Comparison of ENCODE assay signal across 8 cellular contexts in genomic region chr14:31934767-31935266, GRCh38.
DNase-seq lines count a peak whose midpoint lies in the region; ATAC-seq and TF ChIP-seq lines count a peak whose summit lies in the region.

No MANE protein-coding gene starts in this region.

- no peak overlapping the region for H3K4me2 ChIP-seq in fibroblast of lung (ENCODE audit: extremely low read depth, insufficient read depth, low read length)
- H3K4me2 ChIP-seq in osteoblast (ENCODE audit: insufficient read depth, low read length) = no peak overlapping the region

- H3K27ac ChIP-seq in HUES64 (ENCODE audit: low read depth, low read length) (peak overlapping the region; percentile 63; the same call in 1 of the 2 replicates), fibroblast of lung (ENCODE audit: insufficient read depth, low read length) (no peak overlapping the region), osteoblast (ENCODE audit: low read depth, low read length) (no peak overlapping the region)

- no peaks in the 10 kb centered on the region for H3K36me3 ChIP-seq in BE2C
- H3K36me3 ChIP-seq in HUES64 (ENCODE audit: insufficient read depth, low read length) = no peaks in the 10 kb centered on the region
- no peaks in the 10 kb centered on the region for H3K36me3 ChIP-seq in fibroblast of lung (ENCODE audit: control insufficient read depth, insufficient read depth, low read length)
- H3K36me3 ChIP-seq in osteoblast (ENCODE audit: insufficient read depth, low read length) = no peaks in the 10 kb centered on the region

- H3K9ac ChIP-seq in HUES64 (ENCODE audit: low read depth, low read length) (no peak overlapping the region), fibroblast of lung (ENCODE audit: insufficient read depth, low read length) (no peak overlapping the region)

- H4K20me1 ChIP-seq in fibroblast of lung (ENCODE audit: control insufficient read depth, extremely low read depth, insufficient read depth, low read length) (no peaks in the 10 kb centered on the region), osteoblast (ENCODE audit: insufficient read depth, low read length) (no peaks in the 10 kb centered on the region)

- no peaks in the 10 kb centered on the region for H3K79me2 ChIP-seq in fibroblast of lung (ENCODE audit: control insufficient read depth, insufficient read depth, low read length)
- H3K79me2 ChIP-seq in osteoblast (ENCODE audit: insufficient read depth, low read length) = no peaks in the 10 kb centered on the region

- ATAC-seq in GM21381 (IDR thresholded peaks at IDR 0.05; ENCODE audit: unreplicated experiment) = no peak
- no peak for ATAC-seq in HG02763 (IDR thresholded peaks at IDR 0.05; ENCODE audit: unreplicated experiment)
- no peak for ATAC-seq in stimulated activated naive CD8-positive, alpha-beta T cell treated with anti-CD3 and anti-CD28 coated beads, Interleukin-15, amount 100 ng/mL, for 72 hours

- TF ChIP-seq CTCF in BE2C (IDR thresholded peaks at IDR 0.05; ENCODE audit: low read depth, low read length) = peak; percentile 78
- peak; percentile 27 to 58 for TF ChIP-seq CTCF in fibroblast of lung (conservative IDR thresholded peaks at IDR 0.05 in 1 of 2, IDR thresholded peaks at IDR 0.05 in 1 of 2; ENCODE audit: low read depth in 1 of 2, low read length in 2 of 2)
- peak; percentile 60 for TF ChIP-seq CTCF in osteoblast (IDR thresholded peaks at IDR 0.05; ENCODE audit: extremely low read depth, low read depth, low read length)

- H3K4me1 ChIP-seq in BE2C (no peaks in the 10 kb centered on the region), HUES64 (ENCODE audit: insufficient read depth, low read length) (peaks cover 32% of the 10 kb centered on the region), fibroblast of lung (ENCODE audit: control insufficient read depth, extremely low read depth, insufficient read depth, low read length) (peaks cover 3% of the 10 kb centered on the region), osteoblast (ENCODE audit: insufficient read depth, low read length) (peaks cover 26% of the 10 kb centered on the region)

- no peaks in the 10 kb centered on the region for H3K9me3 Mint-ChIP-seq in stimulated activated naive CD8-positive, alpha-beta T cell treated with anti-CD3 and anti-CD28 coated beads, Interleukin-15, amount 100 ng/mL, for 72 hours

- H2AFZ ChIP-seq in fibroblast of lung (ENCODE audit: low read length) = no peak overlapping the region
- H2AFZ ChIP-seq in osteoblast (ENCODE audit: low read length) = no peak overlapping the region

- H3K4me3 ChIP-seq in BE2C (ENCODE audit: low read depth, low read length) = no peak overlapping the region
- 0 out of 2 replicates have a peak overlapping the region, but pooled peaks have one; percentile 29 for H3K4me3 ChIP-seq in HUES64 (ENCODE audit: low read length)
- H3K4me3 ChIP-seq in fibroblast of lung (replicated peaks in 1 of 4; ENCODE audit: control extremely low read depth in 1 of 4, insufficient read depth in 1 of 4, low read depth in 3 of 4, low read length in 4 of 4) = no peak overlapping the region
- H3K4me3 ChIP-seq in osteoblast (ENCODE audit: insufficient read depth, low read length) = no peak overlapping the region

- no peaks in the 10 kb centered on the region for H3K27me3 Mint-ChIP-seq in stimulated activated naive CD8-positive, alpha-beta T cell treated with anti-CD3 and anti-CD28 coated beads, Interleukin-15, amount 100 ng/mL, for 72 hours

- no peaks in the 10 kb centered on the region for H3K27me3 ChIP-seq in BE2C
- no peaks in the 10 kb centered on the region for H3K27me3 ChIP-seq in HUES64 (ENCODE audit: insufficient read depth, low read length)
- no peaks in the 10 kb centered on the region for H3K27me3 ChIP-seq in fibroblast of lung (ENCODE audit: control insufficient read depth, insufficient read depth, low read length)
- no peaks in the 10 kb centered on the region for H3K27me3 ChIP-seq in osteoblast (ENCODE audit: insufficient read depth, low read length)

- peak overlapping the region in 1 of 2 donors; percentile 52 for H3K27ac Mint-ChIP-seq in stimulated activated naive CD8-positive, alpha-beta T cell treated with anti-CD3 and anti-CD28 coated beads, Interleukin-15, amount 100 ng/mL, for 72 hours

- DNase-seq in BE2C = peak; percentile 63
- peak; percentile 80 for DNase-seq in OCI-M1 (lab: John Stamatoyannopoulos, UW)
- peak; percentile 63 to 65 for DNase-seq in fibroblast of lung (ENCODE audit: low read depth in 2 of 2)
- DNase-seq in osteoblast (ENCODE audit: insufficient read length, low spot score, missing footprints) = no peak
- no peak for DNase-seq in stimulated activated naive CD8-positive, alpha-beta T cell treated with anti-CD3 and anti-CD28 coated beads, Interleukin-15, amount 100 ng/mL, for 72 hours

- no peaks in the 10 kb centered on the region for H3K9me3 ChIP-seq in BE2C
- no peaks in the 10 kb centered on the region for H3K9me3 ChIP-seq in HUES64 (ENCODE audit: insufficient read depth, low read depth, low read length)
- no peaks in the 10 kb centered on the region for H3K9me3 ChIP-seq in fibroblast of lung (ENCODE audit: control insufficient read depth, insufficient read depth, low read depth, low read length)
- H3K9me3 ChIP-seq in osteoblast (ENCODE audit: low read depth, low read length) = no peaks in the 10 kb centered on the region

- WGBS in HUES64 = 33% methylated on average over 4 of the region's 4 CpGs

- H3K4me1 Mint-ChIP-seq in stimulated activated naive CD8-positive, alpha-beta T cell treated with anti-CD3 and anti-CD28 coated beads, Interleukin-15, amount 100 ng/mL, for 72 hours = peaks cover 8% of the 10 kb centered on the region

- no peak overlapping the region for H3K4me3 Mint-ChIP-seq in stimulated activated naive CD8-positive, alpha-beta T cell treated with anti-CD3 and anti-CD28 coated beads, Interleukin-15, amount 100 ng/mL, for 72 hours

Comparison
In these comparisons a context has a peak if more than half of its experiments do, and no peak if none do; other contexts are left out.
1. DNase-seq: peak in BE2C (single experiment), OCI-M1 (single experiment) and fibroblast of lung (2 of 2); none in osteoblast (single experiment) and stimulated activated naive CD8-positive, alpha-beta T cell treated with anti-CD3 and anti-CD28 coated beads, Interleukin-15, amount 100 ng/mL, for 72 hours (0 of 2).
2. Peak in every context shown above with its lines, with median percentiles within 50 percentile points of each other: CTCF ChIP-seq.